In genomic region chr17:59962739-59963318, GRCh38 we compare ENCODE assay signal across 11 cellular contexts. TPM values are rescaled to one million over a fixed set of nuclear protein-coding genes. Genes with fewer than 3 reads are reported as not detected.
DNase-seq lines count a peak whose midpoint lies in the region; ATAC-seq, FAIRE-seq and TF ChIP-seq lines count a peak whose summit lies in the region.
"Had no signal": no experiment of that assay in that cellular context is flagged by ENCODE, and none has a peak within 500 bp of the region (broad histone marks: within the 10 kb centered on the region; RNA-seq: fewer than 3 reads in every experiment).

No MANE protein-coding gene starts in this region.

- no peaks in the 10 kb centered on the region for H4K20me1 ChIP-seq in Karpas-422 (ENCODE audit: insufficient read depth, low read depth, low read length)
- no peaks in the 10 kb centered on the region for H4K20me1 ChIP-seq in GM12878 (ENCODE audit: control insufficient read depth, insufficient read depth)

- no peaks in the 10 kb centered on the region for H3K9me3 Mint-ChIP-seq in CD8-positive, alpha-beta T cell
- no peaks in the 10 kb centered on the region for H3K9me3 Mint-ChIP-seq in neural crest cell

- intact Hi-C loops in CD8-positive, alpha-beta T cell (cut with DNase I, micrococcal nuclease) = loop anchor here (5.0 to 10.0 kb wide), 3 partner anchors 74 to 628 kb away; partner anchors contain the start of genes CLTC (in 1 of the 2) and YPEL2 (in 1 of the 2)
- intact Hi-C loops in GM12878 (cut with micrococcal nuclease; ENCODE audit: unreplicated experiment) = loop anchor here (10.0 kb wide), 1 partner anchor 72 kb away; no protein-coding TSS in a partner anchor

- 88% methylated on average over 6 of the region's 6 CpGs for WGBS in GM12878 (ENCODE audit: insufficient coverage, insufficient replicate concordance, low lambda C conversion rate, missing lambda C conversion rate)

- peaks cover 32% of the 10 kb centered on the region for H3K36me3 Mint-ChIP-seq in CD8-positive, alpha-beta T cell
- H3K36me3 Mint-ChIP-seq in neural crest cell (ENCODE audit: low read depth) = peaks cover 4% of the 10 kb centered on the region

- in situ Hi-C loops in GM12878 (cut with MboI) = no loop called here

- peaks cover 33% of the 10 kb centered on the region for H3K4me1 Mint-ChIP-seq in CD8-positive, alpha-beta T cell (ENCODE audit: low read depth)
- peaks cover 19% of the 10 kb centered on the region for H3K4me1 Mint-ChIP-seq in neural crest cell

- no peak for DNase-seq in CD8-positive, alpha-beta T cell
- DNase-seq in Karpas-422 (no peak), GM12878 (ENCODE audit: low read depth, low spot score) (no peak), neural crest cell (ENCODE audit: low read depth, low spot score) (no peak), NCI-H446 treated with DMSO at 0.1 percent for 48 hours (lab: John Stamatoyannopoulos, UW) (no peak), GM12891 (ENCODE audit: insufficient read length, low spot score) (no peak)
- DNase-seq: NCI-H774 had no signal

- H2AFZ ChIP-seq in Karpas-422 (ENCODE audit: low read length) (no peak overlapping the region), GM12878 (ENCODE audit: control insufficient read depth, low read depth, low read length) (no peak overlapping the region)

- H3K27ac Mint-ChIP-seq in CD8-positive, alpha-beta T cell = no peak overlapping the region
- H3K27ac Mint-ChIP-seq in neural crest cell (ENCODE audit: unreplicated experiment) = no peak overlapping the region

- no peak for TF ChIP-seq EP300 in GM12878 (IDR thresholded peaks at IDR 0.05; ENCODE audit: borderline replicate concordance in 1 of 2, control insufficient read depth in 1 of 2, low read depth in 2 of 2, low read length in 2 of 2)

- no peaks in the 10 kb centered on the region for H3K27me3 ChIP-seq in CD8-positive, alpha-beta T cell (ENCODE audit: insufficient read depth, low read length)
- H3K27me3 ChIP-seq in Karpas-422 (ENCODE audit: low read length) (no peaks in the 10 kb centered on the region), GM12878 (replicated peaks in 1 of 2; ENCODE audit: control insufficient read depth in 2 of 2, insufficient read depth in 2 of 2, low read length in 1 of 2) (no peaks in the 10 kb centered on the region)

- peaks cover 22% of the 10 kb centered on the region for H3K4me1 ChIP-seq in CD8-positive, alpha-beta T cell (ENCODE audit: insufficient read depth, low read length)
- H3K4me1 ChIP-seq in Karpas-422 (ENCODE audit: low read length) = peaks cover 21% of the 10 kb centered on the region
- peaks cover 5% of the 10 kb centered on the region; the same call in 1 of the 2 replicates for H3K4me1 ChIP-seq in GM12878 (ENCODE audit: control insufficient read depth, insufficient read depth, low read length)

- H3K27me3 Mint-ChIP-seq in CD8-positive, alpha-beta T cell (ENCODE audit: low read depth) = no peaks in the 10 kb centered on the region
- H3K27me3 Mint-ChIP-seq in neural crest cell (ENCODE audit: low read depth) = no peaks in the 10 kb centered on the region

- ATAC-seq in CD8-positive, alpha-beta T cell = no peak
- ATAC-seq in GM12878 (no peak), GM18861 (IDR thresholded peaks at IDR 0.05; ENCODE audit: unreplicated experiment) (no peak), GM19351 (IDR thresholded peaks at IDR 0.05; ENCODE audit: unreplicated experiment) (no peak)

- POLR2A ChIA-PET in CD8-positive, alpha-beta T cell (lab: Charles Lee) = interaction anchor here (0.9 to 1.8 kb wide), 2 partner anchors 12 to 69 kb away, joined by 3 to 6 read pairs; no protein-coding TSS in a partner anchor
- POLR2A ChIA-PET in GM12878 (lab: Charles Lee) = no interaction called here

- RAD21 ChIA-PET in GM12878 (lab: Charles Lee; ENCODE audit: unreplicated experiment) = no interaction called here

- CTCF ChIA-PET in CD8-positive, alpha-beta T cell (lab: Charles Lee) = no interaction called here
- CTCF ChIA-PET in GM12878 (lab: Yijun Ruan, JAX) = interaction anchor here (1.2 kb wide), 1 partner anchor 49 kb away, joined by 4 read pairs; no protein-coding TSS in a partner anchor

- no TSS peak for BruUV-seq in GM12878 (replicated peaks; lab: Mats Ljungman, UMichigan)

- no peak for TF ChIP-seq CTCF in CD8-positive, alpha-beta T cell (IDR thresholded peaks at IDR 0.05)
- TF ChIP-seq CTCF in GM12878 (IDR thresholded peaks at IDR 0.05 in 2 of 3, conservative IDR thresholded peaks at IDR 0.05 in 1 of 3; ENCODE audit: control insufficient read depth in 2 of 3, extremely low read depth in 1 of 3, insufficient read depth in 1 of 3, low read depth in 3 of 3, low read length in 3 of 3) (no peak), neural crest cell (conservative IDR thresholded peaks at IDR 0.05) (no peak)

- peak overlapping the region; percentile 95 for H3K4me3 Mint-ChIP-seq in CD8-positive, alpha-beta T cell
- H3K4me3 Mint-ChIP-seq in neural crest cell = peak overlapping the region; percentile 80

- H3K9ac ChIP-seq in Karpas-422 (ENCODE audit: low read length) (peak overlapping the region; percentile 81), GM12878 (ENCODE audit: control insufficient read depth, insufficient read depth, low read length) (no peak overlapping the region)

- H3K36me3 ChIP-seq in CD8-positive, alpha-beta T cell (ENCODE audit: insufficient read depth, low read length) = peaks cover 4% of the 10 kb centered on the region
- H3K36me3 ChIP-seq in Karpas-422 (ENCODE audit: insufficient read depth, low read length) (no peaks in the 10 kb centered on the region; the same call in 1 of the 2 replicates), GM12878 (ENCODE audit: control insufficient read depth in 2 of 2, insufficient read depth in 2 of 2, low read length in 1 of 2) (no peaks in the 10 kb centered on the region)
- H3K36me3 ChIP-seq: HAP-1 had no signal

- TF ChIP-seq POLR2A in GM12878 (IDR thresholded peaks at IDR 0.05; ENCODE audit: low read depth, low read length) (no peak), GM12891 (IDR thresholded peaks at IDR 0.05; ENCODE audit: low read depth, low read length) (no peak)

- peak overlapping the region; percentile 97 for H3K4me2 ChIP-seq in Karpas-422 (ENCODE audit: low read depth, low read length, poor library complexity, severe bottlenecking)
- no peak overlapping the region for H3K4me2 ChIP-seq in GM12878 (ENCODE audit: control insufficient read depth, insufficient read depth)

- SMC1A ChIA-PET in GM12878 (lab: Charles Lee; ENCODE audit: uncharacterized antibody, unreplicated experiment) = no interaction called here

- no peak for TF ChIP-seq RAD21 in GM12878 (IDR thresholded peaks at IDR 0.05; ENCODE audit: insufficient read depth, low read depth, low read length)

- no peaks in the 10 kb centered on the region for H3K9me3 ChIP-seq in CD8-positive, alpha-beta T cell (ENCODE audit: low read length)
- H3K9me3 ChIP-seq in Karpas-422 (ENCODE audit: low read length) (no peaks in the 10 kb centered on the region), GM12878 (replicated peaks; ENCODE audit: control insufficient read depth, insufficient read depth, low read length) (no peaks in the 10 kb centered on the region)
- H3K9me3 ChIP-seq: HAP-1 had no signal

- no peak overlapping the region for H3K4me3 ChIP-seq in CD8-positive, alpha-beta T cell (ENCODE audit: low read depth, low read length)
- peak overlapping the region; percentile 91 for H3K4me3 ChIP-seq in Karpas-422 (ENCODE audit: low read length)
- H3K4me3 ChIP-seq in GM12878 = no peak overlapping the region

- no peaks in the 10 kb centered on the region for H3K9me2 ChIP-seq in Karpas-422 (replicated peaks; ENCODE audit: insufficient read depth, low read length)

- FAIRE-seq in GM12878 (lab: Jason Lieb, UNC) (no peak), GM12891 (lab: Jason Lieb, UNC) (no peak)
- FAIRE-seq: bronchial epithelial cell had no signal

- H3K79me2 ChIP-seq in Karpas-422 (ENCODE audit: low read length) = peaks cover 6% of the 10 kb centered on the region
- no peaks in the 10 kb centered on the region for H3K79me2 ChIP-seq in GM12878 (ENCODE audit: control insufficient read depth, insufficient read depth, low read length)

- no peak overlapping the region for H3K27ac ChIP-seq in CD8-positive, alpha-beta T cell (ENCODE audit: low read depth, low read length)
- H3K27ac ChIP-seq in Karpas-422 (ENCODE audit: low read length) = no peak overlapping the region
- H3K27ac ChIP-seq in GM12878 (ENCODE audit: control insufficient read depth, insufficient read depth) = no peak overlapping the region

TF ChIP-seq in GM12891, 5 proteins besides CTCF, POLR2A, EP300 and RAD21:
- no peak for TF ChIP-seq TAF1 (IDR thresholded peaks at IDR 0.05; ENCODE audit: low read depth, low read length)
- no peak for TF ChIP-seq PAX5 (IDR thresholded peaks at IDR 0.05; ENCODE audit: insufficient read depth, low read length, severe bottlenecking)
TF ChIP-seq in GM12891: peak in this region for 0.

RNA-seq across cellular contexts. Expression of gene RNFT1, which starts 1.7 kb away (rescaled TPM):
- total RNA-seq in CD8-positive, alpha-beta T cell = 10 to 100 TPM; 21.2 to 26.6 TPM
- total RNA-seq in Karpas-422 (2014; rRNA removed; shearing (Covaris generic); ENCODE audit: low replicate concordance) = 16.4 and 33.9 TPM in 2 replicates
- total RNA-seq in GM12878 (2013; cell fraction: nucleolus; rRNA removed) = 11.8 and 13.5 TPM in 2 replicates
- 8.9 and 9.0 TPM in 2 replicates for total RNA-seq in GM12878 (2014; rRNA removed)
- total RNA-seq in GM12878 (2014; rRNA removed; fragmentation: Illumina TruSeq; extraction: Trizol) = 7.7 and 8.0 TPM in 2 replicates
- 7.6 and 9.3 TPM in 2 replicates for total RNA-seq in GM12878 (2021)
- 5.7 TPM for polyA plus RNA-seq in GM12878 (2011; ENCODE audit: low read depth)
- polyA plus RNA-seq in GM12878 (2011; rRNA removed) = 11.9 and 15.3 TPM in 2 replicates
- polyA plus RNA-seq in GM12878 (2011; cell fraction: cytosol; rRNA removed) = 5.5 and 6.7 TPM in 2 replicates
- polyA plus RNA-seq in GM12878 (2011; cell fraction: nucleus; rRNA removed) = 16.4 and 17.5 TPM in 2 replicates
- 8.0 and 8.5 TPM in 2 replicates for polyA plus RNA-seq in GM12878 (2012)
- polyA plus RNA-seq in GM12878 (2014; fragmentation: Illumina TruSeq; extraction: Trizol) = 11.3 and 12.2 TPM in 2 replicates
- 10 to 100 TPM; 13.6 to 16.9 TPM for polyA plus RNA-seq in GM12878 (2014; fragmentation: Nextera tagmentation; extraction: Ambion mirVana)
- polyA plus RNA-seq in GM12878 (2014; rRNA removed) = 6.9 and 9.4 TPM in 2 replicates
- polyA plus RNA-seq in GM12878 (2016; fragmentation: Nextera tagmentation; extraction: Ambion mirVana) = 10 to 100 TPM; 17.0 to 20.2 TPM
- polyA minus RNA-seq in GM12878 (2011; rRNA and poly(A)+ RNA removed) = 7.2 and 9.6 TPM in 2 replicates
- 2.8 and 3.6 TPM in 2 replicates for polyA minus RNA-seq in GM12878 (2011; cell fraction: cytosol; rRNA and poly(A)+ RNA removed)
- 3.1 and 6.1 TPM in 2 replicates for polyA minus RNA-seq in GM12878 (2011; cell fraction: nucleus; rRNA and poly(A)+ RNA removed)
- total RNA-seq in neural crest cell = 17.0 and 18.9 TPM in 2 replicates
- polyA plus RNA-seq in GM12891 (2012; ENCODE audit: low read depth, missing spikeins) = 4.8 TPM
